ENCODE assay signal across 9 cellular contexts in genomic region chr1:54408701-54409066, GRCh38. TPM values are rescaled to one million over a fixed set of nuclear protein-coding genes. Genes with fewer than 3 reads are reported as not detected.
DNase-seq lines count a peak whose midpoint lies in the region; ATAC-seq and TF ChIP-seq lines count a peak whose summit lies in the region.
"Had no signal": no experiment of that assay in that cellular context is flagged by ENCODE, and none has a peak within 500 bp of the region (broad histone marks: within the 10 kb centered on the region; RNA-seq: fewer than 3 reads in every experiment).

No MANE protein-coding gene starts in this region.

- CTCF ChIA-PET in activated CD4-positive, alpha-beta T cell treated with anti-CD3 and anti-CD28 coated beads, Interleukin-2, amount 10 ng/mL, durations not matched to agents 7 days and 5 days (lab: Charles Lee): no interaction called here

- peaks cover 59% of the 10 kb centered on the region for H3K4me1 Mint-ChIP-seq in activated CD4-positive, alpha-beta T cell treated with anti-CD3 and anti-CD28 coated beads, Interleukin-2, amount 10 ng/mL, durations not matched to agents 7 days and 5 days
- peaks cover 57% of the 10 kb centered on the region for H3K4me1 Mint-ChIP-seq in activated naive CD8-positive, alpha-beta T cell treated with anti-CD3 and anti-CD28 coated beads, Interleukin-2, amount 10 ng/mL, durations not matched to agents 7 days and 5 days

- peaks cover 8% of the 10 kb centered on the region for H3K36me3 ChIP-seq in mesodermal cell (ENCODE audit: control insufficient read depth, insufficient read depth, low read length)
- H3K36me3 ChIP-seq in thyroid gland: no peaks in the 10 kb centered on the region

- intact Hi-C loops in thyroid gland (cut with DNase I): loop anchor here (2.0 to 5.0 kb wide), 3 partner anchors 80 to 286 kb away; no protein-coding TSS in a partner anchor

- H3K4me3 ChIP-seq in mesodermal cell (ENCODE audit: extremely low read depth, insufficient read depth, low read length, poor library complexity, severe bottlenecking) (no peak overlapping the region), thyroid gland (replicated peaks in 1 of 3) (no peak overlapping the region)

- no peak for TF ChIP-seq CTCF in thyroid gland (IDR thresholded peaks at IDR 0.05)

- H3K27ac ChIP-seq in mesodermal cell (ENCODE audit: low read depth, low read length, severe bottlenecking): peak overlapping the region; percentile 90
- peak overlapping the region in 2 of 3 donors; percentile 8 to 86 for H3K27ac ChIP-seq in thyroid gland

- DNase-seq in activated CD4-positive, alpha-beta T cell treated with anti-CD3 and anti-CD28 coated beads, Interleukin-2, amount 10 ng/mL, durations not matched to agents 7 days and 5 days: no peak
- DNase-seq in activated CD4-positive, alpha-beta T cell treated with anti-CD3 and anti-CD28 coated beads for 48 hours: no peak
- no peak for DNase-seq in activated naive CD8-positive, alpha-beta T cell treated with anti-CD3 and anti-CD28 coated beads, Interleukin-2, amount 10 ng/mL, durations not matched to agents 7 days and 5 days
- no peak for DNase-seq in thyroid gland
- DNase-seq in AG08395 (ENCODE audit: low spot score): no peak
- DNase-seq in NCI-H226: no peak
- DNase-seq: effector CD4-positive, alpha-beta T cell had no signal

- H3K27me3 Mint-ChIP-seq in activated CD4-positive, alpha-beta T cell treated with anti-CD3 and anti-CD28 coated beads, Interleukin-2, amount 10 ng/mL, durations not matched to agents 7 days and 5 days: no peaks in the 10 kb centered on the region
- no peaks in the 10 kb centered on the region for H3K27me3 Mint-ChIP-seq in activated naive CD8-positive, alpha-beta T cell treated with anti-CD3 and anti-CD28 coated beads, Interleukin-2, amount 10 ng/mL, durations not matched to agents 7 days and 5 days

- H3K9me3 ChIP-seq in mesodermal cell (ENCODE audit: control insufficient read depth, low read length) (no peaks in the 10 kb centered on the region), thyroid gland (no peaks in the 10 kb centered on the region)

- H3K4me3 Mint-ChIP-seq in activated CD4-positive, alpha-beta T cell treated with anti-CD3 and anti-CD28 coated beads, Interleukin-2, amount 10 ng/mL, durations not matched to agents 7 days and 5 days: peak overlapping the region; percentile 43
- peak overlapping the region; percentile 65 for H3K4me3 Mint-ChIP-seq in activated naive CD8-positive, alpha-beta T cell treated with anti-CD3 and anti-CD28 coated beads, Interleukin-2, amount 10 ng/mL, durations not matched to agents 7 days and 5 days

- no peaks in the 10 kb centered on the region for H3K27me3 ChIP-seq in thyroid gland

- no peak for TF ChIP-seq POLR2A in thyroid gland (IDR thresholded peaks at IDR 0.05)

- 69 to 83% methylated on average over 2 of the region's 2 CpGs for WGBS in mesodermal cell (ENCODE audit: insufficient coverage in 2 of 2), 2 experiments
- WGBS in thyroid gland, 2 donors: 52 to 66% methylated on average over 2 of the region's 2 CpGs

- POLR2A ChIA-PET in activated CD4-positive, alpha-beta T cell treated with anti-CD3 and anti-CD28 coated beads, Interleukin-2, amount 10 ng/mL, durations not matched to agents 7 days and 5 days (lab: Charles Lee): no interaction called here
- POLR2A ChIA-PET in activated naive CD8-positive, alpha-beta T cell treated with anti-CD3 and anti-CD28 coated beads, Interleukin-2, amount 10 ng/mL, durations not matched to agents 7 days and 5 days (lab: Charles Lee): interaction anchor here (0.9 kb wide), 1 partner anchor 81 kb away, joined by 3 read pairs; no protein-coding TSS in a partner anchor

- H3K4me1 ChIP-seq in mesodermal cell (ENCODE audit: control insufficient read depth, insufficient read depth, low read length, poor library complexity, severe bottlenecking) (peaks cover 23% of the 10 kb centered on the region), thyroid gland (peaks cover 13 to 26% of the 10 kb centered on the region in 2 donors)

- peak overlapping the region; percentile 90 for H3K27ac Mint-ChIP-seq in activated CD4-positive, alpha-beta T cell treated with anti-CD3 and anti-CD28 coated beads, Interleukin-2, amount 10 ng/mL, durations not matched to agents 7 days and 5 days
- H3K27ac Mint-ChIP-seq in activated naive CD8-positive, alpha-beta T cell treated with anti-CD3 and anti-CD28 coated beads, Interleukin-2, amount 10 ng/mL, durations not matched to agents 7 days and 5 days: peak overlapping the region; percentile 82

- ATAC-seq in activated naive CD8-positive, alpha-beta T cell treated with anti-CD3 and anti-CD28 coated beads, Interleukin-2, amount 10 ng/mL, durations not matched to agents 7 days and 5 days (ENCODE audit: low read depth): no peak
- ATAC-seq in HG03280 (IDR thresholded peaks at IDR 0.05; ENCODE audit: unreplicated experiment): no peak

- peaks cover 15% of the 10 kb centered on the region for H3K36me3 Mint-ChIP-seq in activated CD4-positive, alpha-beta T cell treated with anti-CD3 and anti-CD28 coated beads, Interleukin-2, amount 10 ng/mL, durations not matched to agents 7 days and 5 days (ENCODE audit: low read depth)
- H3K36me3 Mint-ChIP-seq in activated naive CD8-positive, alpha-beta T cell treated with anti-CD3 and anti-CD28 coated beads, Interleukin-2, amount 10 ng/mL, durations not matched to agents 7 days and 5 days: peaks cover 14% of the 10 kb centered on the region

- H3K9me3 Mint-ChIP-seq in activated CD4-positive, alpha-beta T cell treated with anti-CD3 and anti-CD28 coated beads, Interleukin-2, amount 10 ng/mL, durations not matched to agents 7 days and 5 days: no peaks in the 10 kb centered on the region
- H3K9me3 Mint-ChIP-seq in activated naive CD8-positive, alpha-beta T cell treated with anti-CD3 and anti-CD28 coated beads, Interleukin-2, amount 10 ng/mL, durations not matched to agents 7 days and 5 days: no peaks in the 10 kb centered on the region

RNA-seq across cellular contexts. Expression of gene SSBP3, which starts 2.5 kb away (rescaled TPM):
- 100 to 1,000 TPM in 1 of 2 experiments, 10 to 100 TPM in 1; 93.4 to 127 TPM for total RNA-seq in activated CD4-positive, alpha-beta T cell treated with anti-CD3 and anti-CD28 coated beads, Interleukin-2, amount 10 ng/mL, durations not matched to agents 7 days and 5 days
- 100 to 1,000 TPM; 109 to 126 TPM for total RNA-seq in activated naive CD8-positive, alpha-beta T cell treated with anti-CD3 and anti-CD28 coated beads, Interleukin-2, amount 10 ng/mL, durations not matched to agents 7 days and 5 days
- 141 TPM for polyA plus RNA-seq in mesodermal cell (2013, experiment 1 of 2)
- 120 TPM for polyA plus RNA-seq in mesodermal cell (2013, experiment 2 of 2)
- 10 to 100 TPM; 15.4 to 23.0 (median 18.2) TPM for total RNA-seq in thyroid gland
